Comparison of ENCODE assay signal across 8 cellular contexts in the genomic region with DNA sequence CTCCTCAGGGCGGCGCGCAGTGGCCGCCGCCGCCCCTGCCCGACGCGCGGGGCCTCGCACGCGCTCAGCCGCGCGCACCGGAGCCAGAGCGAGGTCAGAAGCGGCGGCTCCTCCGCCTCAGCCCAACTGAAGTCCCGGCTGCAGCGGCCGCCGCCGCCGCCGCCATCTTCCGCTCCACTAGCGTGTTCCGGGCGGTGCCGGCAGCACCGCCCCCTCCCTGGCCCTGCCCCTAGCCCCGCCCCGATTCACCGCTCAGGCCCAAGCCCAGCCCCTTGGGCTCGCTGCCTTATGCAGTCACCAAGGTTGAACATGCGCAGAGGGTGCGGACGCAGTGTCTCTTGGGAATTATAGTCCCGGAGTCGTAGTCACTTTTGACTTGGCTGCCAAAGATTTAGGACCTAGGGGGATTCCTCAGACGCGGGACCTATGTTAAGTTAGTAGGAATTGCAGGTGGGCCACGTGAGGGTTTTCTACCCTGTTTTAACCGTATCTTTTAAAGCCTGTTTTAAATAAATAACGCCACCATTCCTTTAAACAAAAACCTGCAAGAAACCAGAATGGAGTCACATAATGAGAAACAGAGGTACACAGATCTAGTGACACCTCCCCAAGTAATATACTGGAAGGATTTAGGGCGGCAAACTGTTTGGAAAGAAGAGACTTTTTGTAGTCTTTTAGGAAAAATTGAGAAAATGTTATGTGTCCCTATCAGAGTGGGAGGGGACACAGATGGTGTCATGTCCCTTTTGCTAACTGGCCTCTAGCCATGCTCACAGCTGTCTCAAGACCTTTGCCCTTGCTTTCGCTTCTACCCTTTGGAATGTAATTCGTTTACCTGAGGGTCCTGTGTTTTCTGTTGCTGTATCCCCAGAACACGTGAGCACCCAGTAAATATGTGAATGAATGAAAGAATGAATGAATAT. TPM values are rescaled to one million over a fixed set of nuclear protein-coding genes. Genes with fewer than 3 reads are reported as not detected.
DNase-seq lines count a peak whose midpoint lies in the region; ATAC-seq and TF ChIP-seq lines count a peak whose summit lies in the region.

A gene with protein sequence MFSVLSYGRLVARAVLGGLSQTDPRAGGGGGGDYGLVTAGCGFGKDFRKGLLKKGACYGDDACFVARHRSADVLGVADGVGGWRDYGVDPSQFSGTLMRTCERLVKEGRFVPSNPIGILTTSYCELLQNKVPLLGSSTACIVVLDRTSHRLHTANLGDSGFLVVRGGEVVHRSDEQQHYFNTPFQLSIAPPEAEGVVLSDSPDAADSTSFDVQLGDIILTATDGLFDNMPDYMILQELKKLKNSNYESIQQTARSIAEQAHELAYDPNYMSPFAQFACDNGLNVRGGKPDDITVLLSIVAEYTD (minus strand): TSS at position 182 of the 923 bp plus-strand sequence. CDS start 287 bp downstream, outside the sequence.

- TF ChIP-seq CTCF in PC-3 (conservative IDR thresholded peaks at IDR 0.05; ENCODE audit: low read depth, low read length) (no peak), mucosa of descending colon (IDR thresholded peaks at IDR 0.05) (no peak)

- peaks cover 18% of the 10 kb centered on the region for H4K20me1 ChIP-seq in PC-3 (ENCODE audit: low read length)

- H3K36me3 ChIP-seq in PC-3 (ENCODE audit: low read depth, low read length) = no peaks in the 10 kb centered on the region
- no peaks in the 10 kb centered on the region for H3K36me3 ChIP-seq in mucosa of descending colon (ENCODE audit: low read depth)

- peak within 1 kb of the TSS; percentile 53 for H3K27ac ChIP-seq in PC-3 (ENCODE audit: low read length)
- H3K27ac ChIP-seq in epithelial cell of prostate = peak within 1 kb of the TSS; percentile 66

- H3K27me3 ChIP-seq in PC-3 (ENCODE audit: low read length) = no peaks in the 10 kb centered on the region

- peaks cover 41% of the 10 kb centered on the region for H3K4me1 ChIP-seq in PC-3 (ENCODE audit: insufficient read depth, low read length)
- H3K4me1 ChIP-seq in mucosa of descending colon (ENCODE audit: low read depth) = peaks cover 40% of the 10 kb centered on the region

- intact Hi-C loops in PC-3 (cut with micrococcal nuclease) = loop anchor here (1.0 kb wide), 1 partner anchor 31 kb away; no protein-coding TSS in a partner anchor
- intact Hi-C loops in mucosa of descending colon (cut with DNase I, micrococcal nuclease) = no loop called here

- H3K79me2 ChIP-seq in PC-3 (ENCODE audit: low read length) = peaks cover 43% of the 10 kb centered on the region

- H3K4me2 ChIP-seq in PC-3 (ENCODE audit: low read length) = peak within 1 kb of the TSS; percentile 88

- peak within 1 kb of the TSS; percentile 74 for H2AFZ ChIP-seq in PC-3 (ENCODE audit: low read length)

- DNase-seq in DMS114 treated with DMSO at 0.1 percent for 48 hours (lab: John Stamatoyannopoulos, UW; ENCODE audit: unreplicated experiment) (peak; percentile 92), PC-3 (peak; percentile 99), activated T-cell treated with anti-CD3 and anti-CD28 coated beads for 48 hours (ENCODE audit: low read depth) (peak; percentile 97), epithelial cell of prostate (ENCODE audit: low read depth, low spot score) (no peak), mucosa of descending colon (peak; percentile 98)
- peak; percentile 96 for DNase-seq in Jurkat, Clone E6-1 (ENCODE audit: low read depth, low spot score)
- DNase-seq in stimulated activated CD8-positive, alpha-beta memory T cell treated with anti-CD3 and anti-CD28 coated beads, Interleukin-4, amount 100 ng/mL, for 1 hour (ENCODE audit: low read depth in 2 of 2, low spot score in 1 of 2) = peak; percentile 91 to 95

- no peaks in the 10 kb centered on the region for H3K9me3 ChIP-seq in PC-3 (ENCODE audit: low read length)
- H3K9me3 ChIP-seq in mucosa of descending colon = no peaks in the 10 kb centered on the region

- CTCF ChIA-PET in PC-3 (lab: Charles Lee) = interaction anchor here (0.7 kb wide), 1 partner anchor 42 kb away, joined by 3 read pairs; no protein-coding TSS in a partner anchor

- TSS peak; percentile 33 for BruUV-seq in PC-3 (replicated peaks; lab: Mats Ljungman, UMichigan)

- peak within 1 kb of the TSS; percentile 93 for H3K9ac ChIP-seq in PC-3 (ENCODE audit: low read length)

- H3F3A ChIP-seq in PC-3 (ENCODE audit: low read length, unreplicated experiment) = peaks cover 11% of the 10 kb centered on the region

- peak within 1 kb of the TSS; percentile 73 for H3K4me3 ChIP-seq in Jurkat, Clone E6-1 (ENCODE audit: low read length)
- H3K4me3 ChIP-seq in PC-3 (ENCODE audit: low read length) (peak within 1 kb of the TSS; percentile 85), mucosa of descending colon (peak within 1 kb of the TSS; percentile 87)

- ATAC-seq in GM21576 (IDR thresholded peaks at IDR 0.05; ENCODE audit: unreplicated experiment) = peak; percentile 75
- ATAC-seq in PC-3 = peak; percentile 86
- peak; percentile 93 for ATAC-seq in mucosa of descending colon

- no peaks in the 10 kb centered on the region for H3K9me2 ChIP-seq in PC-3 (replicated peaks; ENCODE audit: low read length)

- POLR2A ChIA-PET in PC-3 (lab: Charles Lee; ENCODE audit: unreplicated experiment) = no interaction called here

RNA-seq across cellular contexts. Expression of the gene that starts here (rescaled TPM):
- polyA plus RNA-seq in Jurkat, Clone E6-1 (2012; ENCODE audit: insufficient read depth, insufficient read length) = 18.7 TPM
- total RNA-seq in PC-3 (2014; rRNA removed) (9.0 and 16.0 TPM in 2 replicates), mucosa of descending colon (10 to 100 TPM; 32.2 to 34.8 (median 32.8) TPM)
